2 cellular contexts compared by ENCODE assay signal in genomic region chr6:9204171-9204570, GRCh38.
TF ChIP-seq lines count a peak whose summit lies in the region.

No MANE protein-coding gene starts in this region.

TF ChIP-seq in SK-N-SH, 30 proteins besides CTCF, POLR2A, EP300 and RAD21 (continued from another document):
- TF ChIP-seq, protein P1, sequence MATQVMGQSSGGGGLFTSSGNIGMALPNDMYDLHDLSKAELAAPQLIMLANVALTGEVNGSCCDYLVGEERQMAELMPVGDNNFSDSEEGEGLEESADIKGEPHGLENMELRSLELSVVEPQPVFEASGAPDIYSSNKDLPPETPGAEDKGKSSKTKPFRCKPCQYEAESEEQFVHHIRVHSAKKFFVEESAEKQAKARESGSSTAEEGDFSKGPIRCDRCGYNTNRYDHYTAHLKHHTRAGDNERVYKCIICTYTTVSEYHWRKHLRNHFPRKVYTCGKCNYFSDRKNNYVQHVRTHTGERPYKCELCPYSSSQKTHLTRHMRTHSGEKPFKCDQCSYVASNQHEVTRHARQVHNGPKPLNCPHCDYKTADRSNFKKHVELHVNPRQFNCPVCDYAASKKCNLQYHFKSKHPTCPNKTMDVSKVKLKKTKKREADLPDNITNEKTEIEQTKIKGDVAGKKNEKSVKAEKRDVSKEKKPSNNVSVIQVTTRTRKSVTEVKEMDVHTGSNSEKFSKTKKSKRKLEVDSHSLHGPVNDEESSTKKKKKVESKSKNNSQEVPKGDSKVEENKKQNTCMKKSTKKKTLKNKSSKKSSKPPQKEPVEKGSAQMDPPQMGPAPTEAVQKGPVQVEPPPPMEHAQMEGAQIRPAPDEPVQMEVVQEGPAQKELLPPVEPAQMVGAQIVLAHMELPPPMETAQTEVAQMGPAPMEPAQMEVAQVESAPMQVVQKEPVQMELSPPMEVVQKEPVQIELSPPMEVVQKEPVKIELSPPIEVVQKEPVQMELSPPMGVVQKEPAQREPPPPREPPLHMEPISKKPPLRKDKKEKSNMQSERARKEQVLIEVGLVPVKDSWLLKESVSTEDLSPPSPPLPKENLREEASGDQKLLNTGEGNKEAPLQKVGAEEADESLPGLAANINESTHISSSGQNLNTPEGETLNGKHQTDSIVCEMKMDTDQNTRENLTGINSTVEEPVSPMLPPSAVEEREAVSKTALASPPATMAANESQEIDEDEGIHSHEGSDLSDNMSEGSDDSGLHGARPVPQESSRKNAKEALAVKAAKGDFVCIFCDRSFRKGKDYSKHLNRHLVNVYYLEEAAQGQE (IDR thresholded peaks at IDR 0.05; ENCODE audit: low read depth, low read length) = no peak
- TF ChIP-seq, protein P2, sequence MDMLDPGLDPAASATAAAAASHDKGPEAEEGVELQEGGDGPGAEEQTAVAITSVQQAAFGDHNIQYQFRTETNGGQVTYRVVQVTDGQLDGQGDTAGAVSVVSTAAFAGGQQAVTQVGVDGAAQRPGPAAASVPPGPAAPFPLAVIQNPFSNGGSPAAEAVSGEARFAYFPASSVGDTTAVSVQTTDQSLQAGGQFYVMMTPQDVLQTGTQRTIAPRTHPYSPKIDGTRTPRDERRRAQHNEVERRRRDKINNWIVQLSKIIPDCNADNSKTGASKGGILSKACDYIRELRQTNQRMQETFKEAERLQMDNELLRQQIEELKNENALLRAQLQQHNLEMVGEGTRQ (IDR thresholded peaks at IDR 0.05; ENCODE audit: borderline replicate concordance, low read depth, low read length) = no peak
- TF ChIP-seq FOXJ3 (CRISPR knock-in tag; IDR thresholded peaks at IDR 0.05) (no peak), RXRA (IDR thresholded peaks at IDR 0.05; ENCODE audit: borderline replicate concordance, low read depth) (no peak), GABPA (IDR thresholded peaks at IDR 0.05; ENCODE audit: low read depth) (no peak), SMC3 (IDR thresholded peaks at IDR 0.05; ENCODE audit: low read depth, low read length) (no peak), TAF1 (IDR thresholded peaks at IDR 0.05; ENCODE audit: borderline replicate concordance, low read depth, low read length) (no peak), PBX3 (IDR thresholded peaks at IDR 0.05) (no peak), NFIC (IDR thresholded peaks at IDR 0.05; ENCODE audit: borderline replicate concordance) (0 out of 2 replicates have a peak, but pooled peaks have one; percentile 18), JUND (IDR thresholded peaks at IDR 0.05) (0 out of 2 replicates have a peak, but pooled peaks have one; percentile 19), TCF12 (IDR thresholded peaks at IDR 0.05) (no peak), RCOR1 (IDR thresholded peaks at IDR 0.05; ENCODE audit: low read length) (no peak)
TF ChIP-seq in SK-N-SH: peak in this region for 2.

TF ChIP-seq in SK-N-SH treated with all-trans-retinoic acid at 6 μM for 48 hours, 23 proteins besides CTCF, POLR2A, EP300 and RAD21 (continued from another document):
- no peak for TF ChIP-seq OSR1 (CRISPR knock-in tag; IDR thresholded peaks at IDR 0.05)
- no peak for TF ChIP-seq ARNTL (CRISPR knock-in tag; IDR thresholded peaks at IDR 0.05; ENCODE audit: borderline replicate concordance, low read depth)
